Comparison of ENCODE assay signal across 21 cellular contexts in genomic region chr12:110574044-110574443, GRCh38.
"Had no signal": no experiment of that assay in that cellular context is flagged by ENCODE, and none has a peak within 500 bp of the region (broad histone marks: within the 10 kb centered on the region; RNA-seq: fewer than 3 reads in every experiment).

No MANE protein-coding gene starts in this region.

- H3K9ac ChIP-seq: neural progenitor cell had no signal

- H3K9me3 ChIP-seq: prostate gland, testis had no signal

- H3K27ac ChIP-seq: ascending aorta, neural progenitor cell, prostate gland, testis, upper lobe of left lung had no signal

- H3K4me1 Mint-ChIP-seq: neural progenitor cell had no signal

- H3K27ac Mint-ChIP-seq: activated CD4-positive, alpha-beta T cell treated with anti-CD3 and anti-CD28 coated beads for 36 hours; dendritic cell treated with granulocyte-macrophage colony-stimulating factor and Interleukin-4, amounts not matched to agents 40 ng/mL and 50 ng/mL, for 4 days; neural progenitor cell; stimulated activated effector memory CD8-positive, alpha-beta T cell treated with anti-CD3 and anti-CD28 coated beads, Interleukin-12 subunit alpha, Interleukin-12 subunit beta, amount 100 ng/mL, for 72 hours had no signal

- H3K27me3 ChIP-seq: ascending aorta, esophagus muscularis mucosa, neural progenitor cell, sigmoid colon, stomach, testis, upper lobe of left lung had no signal

- ATAC-seq: activated CD4-positive, alpha-beta T cell treated with anti-CD3 and anti-CD28 coated beads for 36 hours; naive thymus-derived CD4-positive, alpha-beta T cell; stimulated activated effector memory CD8-positive, alpha-beta T cell treated with anti-CD3 and anti-CD28 coated beads, Interleukin-12 subunit alpha, Interleukin-12 subunit beta, amount 100 ng/mL, for 72 hours had no signal

- DNase-seq: activated CD4-positive, alpha-beta T cell treated with anti-CD3 and anti-CD28 coated beads for 36 hours; activated CD4-positive, alpha-beta T cell treated with anti-CD3 and anti-CD28 coated beads, Interleukin-2, amount 50 U/mL, for 48 hours; cerebellar nuclear complex; effector memory CD4-positive, alpha-beta T cell; hippocampal formation; mammary epithelial cell; naive thymus-derived CD4-positive, alpha-beta T cell; sigmoid colon; stimulated activated CD4-positive, alpha-beta T cell treated with anti-CD3 and anti-CD28 coated beads, Interleukin-4, amount 100 ng/mL, for 24 hours; stomach; SW 1271; T-helper 2 cell; testis; upper lobe of left lung had no signal

- H3K4me1 ChIP-seq: ascending aorta, neural progenitor cell, prostate gland had no signal

- H3K27me3 Mint-ChIP-seq: activated CD4-positive, alpha-beta T cell treated with anti-CD3 and anti-CD28 coated beads for 36 hours; dendritic cell treated with granulocyte-macrophage colony-stimulating factor and Interleukin-4, amounts not matched to agents 40 ng/mL and 50 ng/mL, for 4 days; naive thymus-derived CD4-positive, alpha-beta T cell had no signal

- H3K36me3 ChIP-seq: ascending aorta, esophagus muscularis mucosa, prostate gland, sigmoid colon, stomach, upper lobe of left lung had no signal

- H3K4me3 Mint-ChIP-seq: activated CD4-positive, alpha-beta T cell treated with anti-CD3 and anti-CD28 coated beads for 36 hours; activated T-helper 1 cell treated with anti-CD3 and anti-CD28 coated beads, Interleukin-12 subunit alpha, Interleukin-12 subunit beta, Interleukin-2, Interleukin-4 antibody, amounts not matched to agents 30 ng/mL and 10 ng/mL and 1 ng/mL, durations not matched to agents 14 hours and 24 hours and 36 hours; dendritic cell treated with granulocyte-macrophage colony-stimulating factor and Interleukin-4, amounts not matched to agents 40 ng/mL and 50 ng/mL, for 4 days; neural progenitor cell; stimulated activated effector memory CD8-positive, alpha-beta T cell treated with anti-CD3 and anti-CD28 coated beads, Interleukin-12 subunit alpha, Interleukin-12 subunit beta, amount 100 ng/mL, for 72 hours had no signal

- H3K4me3 ChIP-seq: ascending aorta, esophagus muscularis mucosa, neural progenitor cell, prostate gland, sigmoid colon, stomach, testis, upper lobe of left lung had no signal
